ENCODE assay signal across 2 cellular contexts in genomic region chr10:89168354-89168753, GRCh38. TPM values are rescaled to one million over a fixed set of nuclear protein-coding genes. Genes with fewer than 3 reads are reported as not detected.
"Had no signal": no experiment of that assay in that cellular context is flagged by ENCODE, and none has a peak within 500 bp of the region (broad histone marks: within the 10 kb centered on the region; RNA-seq: fewer than 3 reads in every experiment).

No MANE protein-coding gene starts in this region.

RNA-seq across cellular contexts. Expression of gene CH25H, which starts 38.8 kb away (rescaled TPM):
- total RNA-seq: mesothelial cell of epicardium had no signal
- polyA plus RNA-seq: mammary epithelial cell had no signal
